In genomic region chr3:66656608-66657007, GRCh38 we compare ENCODE assay signal across 17 cellular contexts.
"Had no signal": no experiment of that assay in that cellular context is flagged by ENCODE, and none has a peak within 500 bp of the region (broad histone marks: within the 10 kb centered on the region; RNA-seq: fewer than 3 reads in every experiment).

No MANE protein-coding gene starts in this region.

- ATAC-seq: activated naive CD4-positive, alpha-beta T cell treated with anti-CD3 and anti-CD28 coated beads, Interleukin-2, amount 50 U/mL, for 72 hours; activated T-cell treated with anti-CD3 and anti-CD28 coated beads, Interleukin-2, amount 50 U/mL, for 4 hours; body of pancreas; lower lobe of right lung; stimulated activated naive CD8-positive, alpha-beta T cell treated with anti-CD3 and anti-CD28 coated beads, Interleukin-15, Interleukin-2, amounts not matched to agents 100 U/mL and 50 U/mL, for 24 hours had no signal

- H3K36me3 ChIP-seq: esophagus muscularis mucosa, lower lobe of right lung had no signal

- H3K27ac ChIP-seq: body of pancreas, esophagus muscularis mucosa, lower lobe of right lung, testis had no signal

- H3K4me1 Mint-ChIP-seq: central memory CD8-positive, alpha-beta T cell; immature natural killer cell; naive B cell had no signal

- H3K4me3 ChIP-seq: body of pancreas, esophagus muscularis mucosa, lower lobe of right lung, testis had no signal

- H3K27me3 ChIP-seq: body of pancreas, esophagus muscularis mucosa, testis had no signal

- H3K36me3 Mint-ChIP-seq: activated CD4-positive, alpha-beta memory T cell treated with anti-CD3 and anti-CD28 coated beads for 36 hours; activated naive CD4-positive, alpha-beta T cell treated with anti-CD3 and anti-CD28 coated beads, Interleukin-2, amount 50 U/mL, for 72 hours; immature natural killer cell; naive B cell had no signal

- H3K4me1 ChIP-seq: body of pancreas, lower lobe of right lung had no signal

- DNase-seq: activated CD4-positive, alpha-beta memory T cell treated with anti-CD3 and anti-CD28 coated beads for 36 hours; activated effector memory CD4-positive, alpha-beta T cell treated with anti-CD3 and anti-CD28 coated beads, Interleukin-2, amount 50 U/mL, for 16 hours; activated T-cell treated with anti-CD3 and anti-CD28 coated beads, Interleukin-2, amount 50 U/mL, for 4 hours; amniotic stem cell; body of pancreas; glutamatergic neuron; immature natural killer cell; lower lobe of right lung; midbrain; naive B cell; stimulated activated CD4-positive, alpha-beta T cell treated with anti-CD3 and anti-CD28 coated beads, Interleukin-12 subunit alpha, Interleukin-12 subunit beta, amount 100 ng/mL, for 4 hours; stimulated activated CD4-positive, alpha-beta T cell treated with anti-CD3 and anti-CD28 coated beads, Interleukin-2, amount 100 ng/mL, for 48 hours; stimulated activated naive CD8-positive, alpha-beta T cell treated with anti-CD3 and anti-CD28 coated beads, Interleukin-15, Interleukin-2, amounts not matched to agents 100 U/mL and 50 U/mL, for 24 hours; testis had no signal

- H3K27ac Mint-ChIP-seq: activated CD4-positive, alpha-beta memory T cell treated with anti-CD3 and anti-CD28 coated beads for 36 hours; activated naive CD4-positive, alpha-beta T cell treated with anti-CD3 and anti-CD28 coated beads, Interleukin-2, amount 50 U/mL, for 72 hours; immature natural killer cell; naive B cell had no signal

- H3K9me3 Mint-ChIP-seq: activated CD4-positive, alpha-beta memory T cell treated with anti-CD3 and anti-CD28 coated beads for 36 hours; activated naive CD4-positive, alpha-beta T cell treated with anti-CD3 and anti-CD28 coated beads, Interleukin-2, amount 50 U/mL, for 72 hours; activated T-cell treated with anti-CD3 and anti-CD28 coated beads, Interleukin-2, amount 50 U/mL, for 4 hours; central memory CD8-positive, alpha-beta T cell; immature natural killer cell; naive B cell had no signal

- H3K9me3 ChIP-seq: body of pancreas, esophagus muscularis mucosa, lower lobe of right lung, testis had no signal

- H3K27me3 Mint-ChIP-seq: activated CD4-positive, alpha-beta memory T cell treated with anti-CD3 and anti-CD28 coated beads for 36 hours had no signal

- H3K4me3 Mint-ChIP-seq: activated CD4-positive, alpha-beta memory T cell treated with anti-CD3 and anti-CD28 coated beads for 36 hours; activated T-cell treated with anti-CD3 and anti-CD28 coated beads, Interleukin-2, amount 50 U/mL, for 4 hours; central memory CD8-positive, alpha-beta T cell; immature natural killer cell; naive B cell had no signal
